ENCODE assay signal across 32 cellular contexts in genomic region chr3:53329933-53330332, GRCh38.
"Had no signal": no experiment of that assay in that cellular context is flagged by ENCODE, and none has a peak within 500 bp of the region (broad histone marks: within the 10 kb centered on the region; RNA-seq: fewer than 3 reads in every experiment).

No MANE protein-coding gene starts in this region.

- H3K27me3 Mint-ChIP-seq: brain; naive B cell; stimulated activated naive CD8-positive, alpha-beta T cell treated with anti-CD3 and anti-CD28 coated beads, Interleukin-15, Interleukin-2, amounts not matched to agents 100 ng/mL and 50 ng/mL, for 24 hours had no signal

- DNase-seq: activated CD4-positive, alpha-beta T cell treated with anti-CD3 and anti-CD28 coated beads for 48 hours; activated CD4-positive, alpha-beta T cell treated with anti-CD3 and anti-CD28 coated beads, Interleukin-2, amount 50 U/mL, for 48 hours; activated naive CD4-positive, alpha-beta T cell treated with Interleukin-2 at 50 U/mL for 16 hours; activated T-cell treated with anti-CD3 and anti-CD28 coated beads, Interleukin-2, amount 50 U/mL, for 72 hours; dorsolateral prefrontal cortex; effector memory CD4-positive, alpha-beta T cell; erythroblast; gastrocnemius medialis; glutamatergic neuron; left cardiac atrium; left ventricle myocardium superior; naive B cell; ovary; retina; stimulated activated CD4-positive, alpha-beta T cell treated with anti-CD3 and anti-CD28 coated beads, Interleukin-4, amount 100 ng/mL, for 24 hours; SW 1271; T-helper 9 cell; trophoblast cell; uterus; WERI-Rb-1 had no signal

- ATAC-seq: activated CD4-positive, CD25-positive, alpha-beta regulatory T cell treated with anti-CD3 and anti-CD28 coated beads, Interleukin-2, amount 50 U/mL, for 24 hours; activated T-cell treated with anti-CD3 and anti-CD28 coated beads, Interleukin-2, amount 50 U/mL, for 72 hours; gastrocnemius medialis; left cardiac atrium; left ventricle myocardium superior; sciatic nerve; stimulated activated effector memory CD8-positive, alpha-beta T cell treated with anti-CD3 and anti-CD28 coated beads, Interleukin-12 subunit alpha, Interleukin-12 subunit beta, amount 100 ng/mL, for 72 hours had no signal

- H3K9me3 Mint-ChIP-seq: activated T-cell treated with anti-CD3 and anti-CD28 coated beads, Interleukin-2, amount 50 U/mL, for 72 hours; naive B cell; stimulated activated effector memory CD8-positive, alpha-beta T cell treated with anti-CD3 and anti-CD28 coated beads, Interleukin-12 subunit alpha, Interleukin-12 subunit beta, amount 100 ng/mL, for 72 hours; stimulated activated naive CD8-positive, alpha-beta T cell treated with anti-CD3 and anti-CD28 coated beads, Interleukin-15, Interleukin-2, amounts not matched to agents 100 ng/mL and 50 ng/mL, for 24 hours; T-helper 1 cell treated with Interleukin-12 subunit alpha and Interleukin-12 subunit beta and Interleukin-4 antibody, amounts not matched to agents 30 μg/mL and 1 μg/mL, for 36 hours had no signal

- H3K4me3 Mint-ChIP-seq: activated T-cell treated with anti-CD3 and anti-CD28 coated beads, Interleukin-2, amount 50 U/mL, for 72 hours; brain; naive B cell; stimulated activated effector memory CD8-positive, alpha-beta T cell treated with anti-CD3 and anti-CD28 coated beads, Interleukin-12 subunit alpha, Interleukin-12 subunit beta, amount 100 ng/mL, for 72 hours; stimulated activated naive CD8-positive, alpha-beta T cell treated with anti-CD3 and anti-CD28 coated beads, Interleukin-15, Interleukin-2, amounts not matched to agents 100 ng/mL and 50 ng/mL, for 24 hours; T-helper 1 cell treated with Interleukin-12 subunit alpha and Interleukin-12 subunit beta and Interleukin-4 antibody, amounts not matched to agents 30 μg/mL and 1 μg/mL, for 36 hours had no signal

- H3K27me3 ChIP-seq: ascending aorta, dorsolateral prefrontal cortex, gastrocnemius medialis, hepatocyte, ovary, uterus had no signal

- H3K27ac Mint-ChIP-seq: activated T-cell treated with anti-CD3 and anti-CD28 coated beads, Interleukin-2, amount 50 U/mL, for 72 hours; naive B cell; stimulated activated effector memory CD8-positive, alpha-beta T cell treated with anti-CD3 and anti-CD28 coated beads, Interleukin-12 subunit alpha, Interleukin-12 subunit beta, amount 100 ng/mL, for 72 hours; stimulated activated naive CD8-positive, alpha-beta T cell treated with anti-CD3 and anti-CD28 coated beads, Interleukin-15, Interleukin-2, amounts not matched to agents 100 ng/mL and 50 ng/mL, for 24 hours; T-helper 1 cell treated with Interleukin-12 subunit alpha and Interleukin-12 subunit beta and Interleukin-4 antibody, amounts not matched to agents 30 μg/mL and 1 μg/mL, for 36 hours had no signal

- H3K4me1 ChIP-seq: ascending aorta, prostate gland, uterus had no signal

- H3K9me3 ChIP-seq: ascending aorta, gastrocnemius medialis, ovary, prostate gland, thoracic aorta, uterus had no signal

- H3K27ac ChIP-seq: ascending aorta, coronary artery, gastrocnemius medialis, prostate gland, skin epidermis, thoracic aorta, uterus, WERI-Rb-1 had no signal

- H3K4me3 ChIP-seq: ascending aorta, coronary artery, dorsolateral prefrontal cortex, gastrocnemius medialis, hepatocyte, ovary, prostate gland, skin epidermis, thoracic aorta, uterus had no signal

- H3K36me3 ChIP-seq: ovary, prostate gland, uterus had no signal
